Comparison of ENCODE assay signal across 2 cellular contexts in genomic region chr2:73987948-73988700, GRCh38.
TF ChIP-seq lines count a peak whose summit lies in the region.

No MANE protein-coding gene starts in this region.

TF ChIP-seq in A549, 52 proteins besides CTCF, POLR2A, EP300 and RAD21 (continued from another document):
- TF ChIP-seq HMGXB4 (CRISPR knock-in tag; IDR thresholded peaks at IDR 0.05; ENCODE audit: borderline replicate concordance): no peak
- no peak for TF ChIP-seq ZC3H11A (IDR thresholded peaks at IDR 0.05)
- no peak for TF ChIP-seq SREBF2 (IDR thresholded peaks at IDR 0.05)
- no peak for TF ChIP-seq MAFK (IDR thresholded peaks at IDR 0.05; ENCODE audit: partially characterized antibody)
- no peak for TF ChIP-seq RNF2 (IDR thresholded peaks at IDR 0.05; ENCODE audit: borderline replicate concordance, low read depth)
- TF ChIP-seq JUN (IDR thresholded peaks at IDR 0.05): no peak
- no peak for TF ChIP-seq KDM5A (IDR thresholded peaks at IDR 0.05)
- TF ChIP-seq FOSB (CRISPR knock-in tag; IDR thresholded peaks at IDR 0.05): no peak
- no peak for TF ChIP-seq TP53 (CRISPR knock-in tag; IDR thresholded peaks at IDR 0.05)
- no peak for TF ChIP-seq HOXB13 (CRISPR knock-in tag; IDR thresholded peaks at IDR 0.05; ENCODE audit: low read depth)
- TF ChIP-seq RFX5 (IDR thresholded peaks at IDR 0.05): no peak
- no peak for TF ChIP-seq ZFP36 (IDR thresholded peaks at IDR 0.05; ENCODE audit: borderline replicate concordance, partially characterized antibody)
- TF ChIP-seq HES2 (IDR thresholded peaks at IDR 0.05): no peak
- no peak for TF ChIP-seq EHF (CRISPR knock-in tag; IDR thresholded peaks at IDR 0.05)
- no peak for TF ChIP-seq KDM1A (IDR thresholded peaks at IDR 0.05; ENCODE audit: low read depth)
- TF ChIP-seq, protein P1, sequence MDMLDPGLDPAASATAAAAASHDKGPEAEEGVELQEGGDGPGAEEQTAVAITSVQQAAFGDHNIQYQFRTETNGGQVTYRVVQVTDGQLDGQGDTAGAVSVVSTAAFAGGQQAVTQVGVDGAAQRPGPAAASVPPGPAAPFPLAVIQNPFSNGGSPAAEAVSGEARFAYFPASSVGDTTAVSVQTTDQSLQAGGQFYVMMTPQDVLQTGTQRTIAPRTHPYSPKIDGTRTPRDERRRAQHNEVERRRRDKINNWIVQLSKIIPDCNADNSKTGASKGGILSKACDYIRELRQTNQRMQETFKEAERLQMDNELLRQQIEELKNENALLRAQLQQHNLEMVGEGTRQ (IDR thresholded peaks at IDR 0.05): no peak
- no peak for TF ChIP-seq TFCP2L1 (CRISPR knock-in tag; IDR thresholded peaks at IDR 0.05)
- TF ChIP-seq ELK1 (IDR thresholded peaks at IDR 0.05; ENCODE audit: low read depth, low read length): no peak

TF ChIP-seq in K562, 482 proteins besides CTCF, POLR2A, EP300 and RAD21 (continued from another document):
- TF ChIP-seq, protein P2, sequence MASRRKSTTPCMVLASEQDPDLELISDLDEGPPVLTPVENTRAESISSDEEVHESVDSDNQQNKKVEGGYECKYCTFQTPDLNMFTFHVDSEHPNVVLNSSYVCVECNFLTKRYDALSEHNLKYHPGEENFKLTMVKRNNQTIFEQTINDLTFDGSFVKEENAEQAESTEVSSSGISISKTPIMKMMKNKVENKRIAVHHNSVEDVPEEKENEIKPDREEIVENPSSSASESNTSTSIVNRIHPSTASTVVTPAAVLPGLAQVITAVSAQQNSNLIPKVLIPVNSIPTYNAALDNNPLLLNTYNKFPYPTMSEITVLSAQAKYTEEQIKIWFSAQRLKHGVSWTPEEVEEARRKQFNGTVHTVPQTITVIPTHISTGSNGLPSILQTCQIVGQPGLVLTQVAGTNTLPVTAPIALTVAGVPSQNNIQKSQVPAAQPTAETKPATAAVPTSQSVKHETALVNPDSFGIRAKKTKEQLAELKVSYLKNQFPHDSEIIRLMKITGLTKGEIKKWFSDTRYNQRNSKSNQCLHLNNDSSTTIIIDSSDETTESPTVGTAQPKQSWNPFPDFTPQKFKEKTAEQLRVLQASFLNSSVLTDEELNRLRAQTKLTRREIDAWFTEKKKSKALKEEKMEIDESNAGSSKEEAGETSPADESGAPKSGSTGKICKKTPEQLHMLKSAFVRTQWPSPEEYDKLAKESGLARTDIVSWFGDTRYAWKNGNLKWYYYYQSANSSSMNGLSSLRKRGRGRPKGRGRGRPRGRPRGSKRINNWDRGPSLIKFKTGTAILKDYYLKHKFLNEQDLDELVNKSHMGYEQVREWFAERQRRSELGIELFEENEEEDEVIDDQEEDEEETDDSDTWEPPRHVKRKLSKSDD (conservative IDR thresholded peaks at IDR 0.05; ENCODE audit: low read length): no peak
- no peak for TF ChIP-seq POU5F1 (IDR thresholded peaks at IDR 0.05; ENCODE audit: borderline replicate concordance, low read depth, low read length, partially characterized antibody)
- TF ChIP-seq, protein P3, sequence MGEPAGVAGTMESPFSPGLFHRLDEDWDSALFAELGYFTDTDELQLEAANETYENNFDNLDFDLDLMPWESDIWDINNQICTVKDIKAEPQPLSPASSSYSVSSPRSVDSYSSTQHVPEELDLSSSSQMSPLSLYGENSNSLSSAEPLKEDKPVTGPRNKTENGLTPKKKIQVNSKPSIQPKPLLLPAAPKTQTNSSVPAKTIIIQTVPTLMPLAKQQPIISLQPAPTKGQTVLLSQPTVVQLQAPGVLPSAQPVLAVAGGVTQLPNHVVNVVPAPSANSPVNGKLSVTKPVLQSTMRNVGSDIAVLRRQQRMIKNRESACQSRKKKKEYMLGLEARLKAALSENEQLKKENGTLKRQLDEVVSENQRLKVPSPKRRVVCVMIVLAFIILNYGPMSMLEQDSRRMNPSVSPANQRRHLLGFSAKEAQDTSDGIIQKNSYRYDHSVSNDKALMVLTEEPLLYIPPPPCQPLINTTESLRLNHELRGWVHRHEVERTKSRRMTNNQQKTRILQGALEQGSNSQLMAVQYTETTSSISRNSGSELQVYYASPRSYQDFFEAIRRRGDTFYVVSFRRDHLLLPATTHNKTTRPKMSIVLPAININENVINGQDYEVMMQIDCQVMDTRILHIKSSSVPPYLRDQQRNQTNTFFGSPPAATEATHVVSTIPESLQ (CRISPR knock-in tag; IDR thresholded peaks at IDR 0.05): no peak
- no peak for TF ChIP-seq CEBPG (CRISPR knock-in tag; IDR thresholded peaks at IDR 0.05)
- no peak for TF ChIP-seq CEBPG (tag; conservative IDR thresholded peaks at IDR 0.05 in 1 of 2, IDR thresholded peaks at IDR 0.05 in 1 of 2)
- TF ChIP-seq, protein P4, sequence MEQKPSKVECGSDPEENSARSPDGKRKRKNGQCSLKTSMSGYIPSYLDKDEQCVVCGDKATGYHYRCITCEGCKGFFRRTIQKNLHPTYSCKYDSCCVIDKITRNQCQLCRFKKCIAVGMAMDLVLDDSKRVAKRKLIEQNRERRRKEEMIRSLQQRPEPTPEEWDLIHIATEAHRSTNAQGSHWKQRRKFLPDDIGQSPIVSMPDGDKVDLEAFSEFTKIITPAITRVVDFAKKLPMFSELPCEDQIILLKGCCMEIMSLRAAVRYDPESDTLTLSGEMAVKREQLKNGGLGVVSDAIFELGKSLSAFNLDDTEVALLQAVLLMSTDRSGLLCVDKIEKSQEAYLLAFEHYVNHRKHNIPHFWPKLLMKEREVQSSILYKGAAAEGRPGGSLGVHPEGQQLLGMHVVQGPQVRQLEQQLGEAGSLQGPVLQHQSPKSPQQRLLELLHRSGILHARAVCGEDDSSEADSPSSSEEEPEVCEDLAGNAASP (IDR thresholded peaks at IDR 0.05): no peak
- no peak for TF ChIP-seq ZNF695 (CRISPR knock-in tag; IDR thresholded peaks at IDR 0.05)
- TF ChIP-seq, protein P5, sequence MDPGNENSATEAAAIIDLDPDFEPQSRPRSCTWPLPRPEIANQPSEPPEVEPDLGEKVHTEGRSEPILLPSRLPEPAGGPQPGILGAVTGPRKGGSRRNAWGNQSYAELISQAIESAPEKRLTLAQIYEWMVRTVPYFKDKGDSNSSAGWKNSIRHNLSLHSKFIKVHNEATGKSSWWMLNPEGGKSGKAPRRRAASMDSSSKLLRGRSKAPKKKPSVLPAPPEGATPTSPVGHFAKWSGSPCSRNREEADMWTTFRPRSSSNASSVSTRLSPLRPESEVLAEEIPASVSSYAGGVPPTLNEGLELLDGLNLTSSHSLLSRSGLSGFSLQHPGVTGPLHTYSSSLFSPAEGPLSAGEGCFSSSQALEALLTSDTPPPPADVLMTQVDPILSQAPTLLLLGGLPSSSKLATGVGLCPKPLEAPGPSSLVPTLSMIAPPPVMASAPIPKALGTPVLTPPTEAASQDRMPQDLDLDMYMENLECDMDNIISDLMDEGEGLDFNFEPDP (CRISPR knock-in tag; IDR thresholded peaks at IDR 0.05): no peak
- TF ChIP-seq ZFP1 (CRISPR knock-in tag; IDR thresholded peaks at IDR 0.05): no peak
- no peak for TF ChIP-seq ZSCAN32 (CRISPR knock-in tag; IDR thresholded peaks at IDR 0.05)
- no peak for TF ChIP-seq SP1 (CRISPR knock-in tag; IDR thresholded peaks at IDR 0.05)
- TF ChIP-seq SNRNP70 (optimal IDR thresholded peaks at IDR 0.05; ENCODE audit: low read depth, low read length): no peak
